Comparison of ENCODE assay signal across 10 cellular contexts in the genomic region with DNA sequence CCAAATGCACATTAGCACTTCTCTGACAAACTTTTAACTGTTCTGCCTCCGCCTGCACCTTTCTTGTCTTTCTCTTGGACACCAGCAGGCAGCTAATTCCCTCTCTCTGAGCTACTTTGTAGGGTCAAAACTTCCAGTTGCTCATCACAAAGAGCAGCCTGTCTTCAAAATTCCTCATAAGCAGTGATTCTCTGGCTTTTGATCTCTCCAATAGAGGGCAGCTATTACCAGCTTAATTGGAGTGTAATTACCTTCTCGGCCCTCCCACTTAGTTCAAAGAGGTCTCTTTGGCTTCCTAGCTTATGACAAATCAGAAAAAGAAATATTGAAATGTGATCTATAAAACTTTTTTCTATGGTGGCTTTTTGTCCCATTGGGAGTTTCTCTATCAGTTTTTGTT. TPM values are rescaled to one million over a fixed set of nuclear protein-coding genes. Genes with fewer than 3 reads are reported as not detected.
DNase-seq lines count a peak whose midpoint lies in the region; ATAC-seq and TF ChIP-seq lines count a peak whose summit lies in the region.
"Had no signal": no experiment of that assay in that cellular context is flagged by ENCODE, and none has a peak within 500 bp of the region (broad histone marks: within the 10 kb centered on the region; RNA-seq: fewer than 3 reads in every experiment).

No MANE protein-coding gene starts in this region.

- CTCF ChIA-PET in activated B cell treated with CpG ODN at 0.5 μM for 24 hours (lab: Charles Lee), result interaction anchor here (0.7 to 9.7 kb wide), 24 partner anchors 8 to 1326 kb away, joined by 3 to 205 read pairs (median 5); a partner anchor contains a TSS

- H3K4me1 Mint-ChIP-seq in activated B cell treated with CpG ODN at 0.5 μM for 24 hours, result peaks cover 18% of the 10 kb centered on the region

- peak; percentile 68 for ATAC-seq in activated B cell treated with CpG ODN at 0.5 μM for 24 hours (ENCODE audit: low read depth)

- H3K27ac Mint-ChIP-seq in activated B cell treated with CpG ODN at 0.5 μM for 24 hours, result no peak overlapping the region

- no peaks in the 10 kb centered on the region for H3K9me3 Mint-ChIP-seq in activated B cell treated with CpG ODN at 0.5 μM for 24 hours

- H3K4me3 Mint-ChIP-seq in activated B cell treated with CpG ODN at 0.5 μM for 24 hours, result no peak overlapping the region

- intact Hi-C loops in activated B cell treated with CpG ODN at 0.5 μM for 24 hours (cut with micrococcal nuclease), result loop anchor here (1.0 to 10.0 kb wide), 7 partner anchors 21 to 1523 kb away; no protein-coding TSS in a partner anchor

- DNase-seq in HPDE6-E6E7 (ENCODE audit: extremely low spot score), result peak; percentile 41
- DNase-seq in activated B cell treated with CpG ODN at 0.5 μM for 24 hours, result no peak
- DNase-seq in kidney glomerular epithelial cell (lab: John Stamatoyannopoulos, UW), result peak; percentile 66
- DNase-seq in activated CD4-positive, CD25-positive, alpha-beta regulatory T cell (lab: John Stamatoyannopoulos, UW), result no peak
- DNase-seq in NCI-H1048 (lab: John Stamatoyannopoulos, UW), result no peak
- no peak for DNase-seq in AG08396 (ENCODE audit: low spot score)
- DNase-seq in HuH-7 (ENCODE audit: low spot score), result no peak
- DNase-seq: occipital lobe, testis had no signal

- TF ChIP-seq CTCF in C4-2B (conservative IDR thresholded peaks at IDR 0.05) (peak; percentile 35), activated B cell treated with CpG ODN at 0.5 μM for 24 hours (IDR thresholded peaks at IDR 0.05) (no peak)

- H3K27me3 Mint-ChIP-seq in activated B cell treated with CpG ODN at 0.5 μM for 24 hours, result peaks cover 2% of the 10 kb centered on the region

- H3K27ac ChIP-seq in C4-2B, result no peak overlapping the region
- H3K27ac ChIP-seq: testis had no signal

- POLR2A ChIA-PET in activated B cell treated with CpG ODN at 0.5 μM for 24 hours (lab: Charles Lee), result interaction anchor here (0.7 to 2.0 kb wide), 3 partner anchors 44 to 103 kb away, joined by 3 to 5 read pairs (median 4); no protein-coding TSS in a partner anchor

- H3K36me3 Mint-ChIP-seq in activated B cell treated with CpG ODN at 0.5 μM for 24 hours (ENCODE audit: low read depth), result no peaks in the 10 kb centered on the region

RNA-seq across cellular contexts. Expression of a gene that starts 43.6 kb away (rescaled TPM):
- total RNA-seq in activated B cell treated with CpG ODN at 0.5 μM for 24 hours, result 75.3 and 82.6 TPM in 2 replicates

Comparison
In these comparisons a context has a peak if more than half of its experiments do, and no peak if none do; other contexts are left out.
1. DNase-seq: peak in HPDE6-E6E7 (single experiment) and kidney glomerular epithelial cell (single experiment); none in activated B cell treated with CpG ODN at 0.5 μM for 24 hours (single experiment), activated CD4-positive, CD25-positive, alpha-beta regulatory T cell (0 of 4), NCI-H1048 (single experiment), AG08396 (single experiment) and HuH-7 (single experiment).